Comparison of ENCODE assay signal across 1 cellular context in genomic region chr17:74493381-74493833, GRCh38.
TF ChIP-seq lines count a peak whose summit lies in the region.

No MANE protein-coding gene starts in this region.

TF ChIP-seq in K562, 482 proteins besides CTCF, POLR2A, EP300 and RAD21:
- TF ChIP-seq VEZF1 (CRISPR knock-in tag; IDR thresholded peaks at IDR 0.05) (peak; percentile 33; the same call in 1 of the 2 replicates), XRCC4 (IDR thresholded peaks at IDR 0.05; ENCODE audit: extremely low read depth, insufficient read depth, insufficient read length) (no peak), SNIP1 (IDR thresholded peaks at IDR 0.05; ENCODE audit: low read depth) (no peak), ELF2 (CRISPR knock-in tag; IDR thresholded peaks at IDR 0.05) (0 out of 2 replicates have a peak, but pooled peaks have one; percentile 26), JUND (IDR thresholded peaks at IDR 0.05; ENCODE audit: borderline replicate concordance, low read depth, low read length) (peak; percentile 16; the same call in 1 of the 2 replicates), JUND (tag; IDR thresholded peaks at IDR 0.05; ENCODE audit: borderline replicate concordance, low read depth, low read length) (no peak; the same call in 2 of the 3 replicates), SETDB1 (IDR thresholded peaks at IDR 0.05; ENCODE audit: low read length) (no peak), FUS (optimal IDR thresholded peaks at IDR 0.05; ENCODE audit: low read depth, low read length) (no peak), SMC3 (conservative IDR thresholded peaks at IDR 0.05; ENCODE audit: insufficient read depth, low read depth, low read length) (peak; percentile 89), RB1 (IDR thresholded peaks at IDR 0.05; ENCODE audit: low read depth) (0 out of 2 replicates have a peak, but pooled peaks have one; percentile 33), STAG1 (CRISPR knock-in tag; IDR thresholded peaks at IDR 0.05; ENCODE audit: borderline replicate concordance) (peak; percentile 84; the same call in 1 of the 2 replicates), TEAD1 (CRISPR knock-in tag; IDR thresholded peaks at IDR 0.05) (0 out of 4 replicates have a peak, but pooled peaks of 1 of the 2 experiments have one; percentile 47)
- TF ChIP-seq, protein P1, sequence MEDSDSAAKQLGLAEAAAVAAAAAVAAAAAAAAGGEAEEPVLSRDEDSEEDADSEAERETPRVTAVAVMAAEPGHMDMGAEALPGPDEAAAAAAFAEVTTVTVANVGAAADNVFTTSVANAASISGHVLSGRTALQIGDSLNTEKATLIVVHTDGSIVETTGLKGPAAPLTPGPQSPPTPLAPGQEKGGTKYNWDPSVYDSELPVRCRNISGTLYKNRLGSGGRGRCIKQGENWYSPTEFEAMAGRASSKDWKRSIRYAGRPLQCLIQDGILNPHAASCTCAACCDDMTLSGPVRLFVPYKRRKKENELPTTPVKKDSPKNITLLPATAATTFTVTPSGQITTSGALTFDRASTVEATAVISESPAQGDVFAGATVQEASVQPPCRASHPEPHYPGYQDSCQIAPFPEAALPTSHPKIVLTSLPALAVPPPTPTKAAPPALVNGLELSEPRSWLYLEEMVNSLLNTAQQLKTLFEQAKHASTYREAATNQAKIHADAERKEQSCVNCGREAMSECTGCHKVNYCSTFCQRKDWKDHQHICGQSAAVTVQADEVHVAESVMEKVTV (CRISPR knock-in tag; IDR thresholded peaks at IDR 0.05), result peak; percentile 86
TF ChIP-seq in K562: peak in this region for 8.
